Comparison of ENCODE assay signal across 1 cellular context in the genomic region with DNA sequence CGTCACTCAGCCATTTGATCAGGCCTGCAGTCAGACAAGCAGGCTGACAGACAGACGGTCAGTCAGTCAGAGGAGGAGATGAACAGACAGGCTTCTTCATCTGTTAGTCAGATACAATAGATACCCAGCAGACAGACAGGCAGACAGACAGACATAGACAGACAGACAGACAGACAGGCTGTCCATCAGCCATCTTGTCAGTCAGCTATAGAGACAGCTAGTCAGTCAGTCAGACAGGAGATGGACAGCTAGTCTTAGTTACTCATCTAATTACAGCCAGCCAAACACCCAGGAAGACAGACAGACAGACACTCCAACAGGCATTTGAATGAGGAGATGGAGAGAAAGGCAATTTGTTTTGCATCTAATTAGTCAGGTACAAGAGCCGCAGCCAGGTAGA.
TF ChIP-seq lines count a peak whose summit lies in the region.

No MANE protein-coding gene starts in this region.

TF ChIP-seq in HepG2, 621 proteins besides CTCF, POLR2A, EP300 and RAD21:
- TF ChIP-seq, protein P1, sequence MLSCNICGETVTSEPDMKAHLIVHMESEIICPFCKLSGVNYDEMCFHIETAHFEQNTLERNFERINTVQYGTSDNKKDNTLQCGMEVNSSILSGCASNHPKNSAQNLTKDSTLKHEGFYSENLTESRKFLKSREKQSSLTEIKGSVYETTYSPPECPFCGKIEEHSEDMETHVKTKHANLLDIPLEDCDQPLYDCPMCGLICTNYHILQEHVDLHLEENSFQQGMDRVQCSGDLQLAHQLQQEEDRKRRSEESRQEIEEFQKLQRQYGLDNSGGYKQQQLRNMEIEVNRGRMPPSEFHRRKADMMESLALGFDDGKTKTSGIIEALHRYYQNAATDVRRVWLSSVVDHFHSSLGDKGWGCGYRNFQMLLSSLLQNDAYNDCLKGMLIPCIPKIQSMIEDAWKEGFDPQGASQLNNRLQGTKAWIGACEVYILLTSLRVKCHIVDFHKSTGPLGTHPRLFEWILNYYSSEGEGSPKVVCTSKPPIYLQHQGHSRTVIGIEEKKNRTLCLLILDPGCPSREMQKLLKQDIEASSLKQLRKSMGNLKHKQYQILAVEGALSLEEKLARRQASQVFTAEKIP (CRISPR knock-in tag; IDR thresholded peaks at IDR 0.05; ENCODE audit: borderline replicate concordance): no peak
- TF ChIP-seq, protein P2, sequence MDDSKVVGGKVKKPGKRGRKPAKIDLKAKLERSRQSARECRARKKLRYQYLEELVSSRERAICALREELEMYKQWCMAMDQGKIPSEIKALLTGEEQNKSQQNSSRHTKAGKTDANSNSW (CRISPR knock-in tag; IDR thresholded peaks at IDR 0.05; ENCODE audit: borderline replicate concordance): no peak
- no peak for TF ChIP-seq RFX5 (IDR thresholded peaks at IDR 0.05; ENCODE audit: low read depth, low read length)
- TF ChIP-seq RXRA (CRISPR knock-in tag; IDR thresholded peaks at IDR 0.05): no peak
- TF ChIP-seq, protein P3, sequence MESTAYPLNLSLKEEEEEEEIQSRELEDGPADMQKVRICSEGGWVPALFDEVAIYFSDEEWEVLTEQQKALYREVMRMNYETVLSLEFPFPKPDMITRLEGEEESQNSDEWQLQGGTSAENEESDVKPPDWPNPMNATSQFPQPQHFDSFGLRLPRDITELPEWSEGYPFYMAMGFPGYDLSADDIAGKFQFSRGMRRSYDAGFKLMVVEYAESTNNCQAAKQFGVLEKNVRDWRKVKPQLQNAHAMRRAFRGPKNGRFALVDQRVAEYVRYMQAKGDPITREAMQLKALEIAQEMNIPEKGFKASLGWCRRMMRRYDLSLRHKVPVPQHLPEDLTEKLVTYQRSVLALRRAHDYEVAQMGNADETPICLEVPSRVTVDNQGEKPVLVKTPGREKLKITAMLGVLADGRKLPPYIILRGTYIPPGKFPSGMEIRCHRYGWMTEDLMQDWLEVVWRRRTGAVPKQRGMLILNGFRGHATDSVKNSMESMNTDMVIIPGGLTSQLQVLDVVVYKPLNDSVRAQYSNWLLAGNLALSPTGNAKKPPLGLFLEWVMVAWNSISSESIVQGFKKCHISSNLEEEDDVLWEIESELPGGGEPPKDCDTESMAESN (CRISPR knock-in tag; conservative IDR thresholded peaks at IDR 0.05): no peak
- TF ChIP-seq, protein P4, sequence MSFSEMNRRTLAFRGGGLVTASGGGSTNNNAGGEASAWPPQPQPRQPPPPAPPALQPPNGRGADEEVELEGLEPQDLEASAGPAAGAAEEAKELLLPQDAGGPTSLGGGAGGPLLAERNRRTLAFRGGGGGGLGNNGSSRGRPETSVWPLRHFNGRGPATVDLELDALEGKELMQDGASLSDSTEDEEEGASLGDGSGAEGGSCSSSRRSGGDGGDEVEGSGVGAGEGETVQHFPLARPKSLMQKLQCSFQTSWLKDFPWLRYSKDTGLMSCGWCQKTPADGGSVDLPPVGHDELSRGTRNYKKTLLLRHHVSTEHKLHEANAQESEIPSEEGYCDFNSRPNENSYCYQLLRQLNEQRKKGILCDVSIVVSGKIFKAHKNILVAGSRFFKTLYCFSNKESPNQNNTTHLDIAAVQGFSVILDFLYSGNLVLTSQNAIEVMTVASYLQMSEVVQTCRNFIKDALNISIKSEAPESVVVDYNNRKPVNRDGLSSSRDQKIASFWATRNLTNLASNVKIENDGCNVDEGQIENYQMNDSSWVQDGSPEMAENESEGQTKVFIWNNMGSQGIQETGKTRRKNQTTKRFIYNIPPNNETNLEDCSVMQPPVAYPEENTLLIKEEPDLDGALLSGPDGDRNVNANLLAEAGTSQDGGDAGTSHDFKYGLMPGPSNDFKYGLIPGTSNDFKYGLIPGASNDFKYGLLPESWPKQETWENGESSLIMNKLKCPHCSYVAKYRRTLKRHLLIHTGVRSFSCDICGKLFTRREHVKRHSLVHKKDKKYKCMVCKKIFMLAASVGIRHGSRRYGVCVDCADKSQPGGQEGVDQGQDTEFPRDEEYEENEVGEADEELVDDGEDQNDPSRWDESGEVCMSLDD (CRISPR knock-in tag; IDR thresholded peaks at IDR 0.05; ENCODE audit: borderline replicate concordance): no peak
